Comparison of ENCODE assay signal across 21 cellular contexts in the genomic region with DNA sequence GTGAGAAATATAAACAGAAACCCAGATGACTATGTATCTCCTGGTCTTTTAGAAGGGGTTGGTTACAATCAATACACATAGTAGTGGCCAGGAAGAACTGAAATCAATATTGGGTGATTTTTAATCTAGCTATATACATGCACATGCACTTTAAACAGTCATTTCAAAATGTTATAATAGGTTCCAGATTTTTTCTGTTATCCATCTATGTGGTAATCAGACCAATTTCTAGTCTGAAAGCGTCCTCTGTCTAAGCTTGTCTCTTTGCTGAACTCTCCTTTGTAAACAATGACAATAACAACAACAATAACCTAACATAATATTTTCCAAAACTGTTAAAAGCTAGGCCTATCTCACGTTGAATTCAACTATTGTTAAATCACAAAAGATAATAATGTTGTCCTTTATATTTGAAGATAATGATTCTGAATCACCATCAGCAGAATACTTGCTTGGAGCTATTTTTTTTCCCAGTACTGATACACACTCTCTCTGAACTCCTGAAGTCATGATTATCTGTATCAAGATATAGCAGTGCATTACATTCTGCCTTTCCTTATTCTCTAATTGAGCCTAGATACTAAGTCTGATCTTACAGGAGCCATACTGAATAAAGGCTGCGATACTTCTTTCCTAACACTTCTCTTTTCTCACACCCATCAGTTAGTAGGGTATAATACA.
A peak's percentile ranks its signal among the peaks of the same experiment; 100 is the strongest.
DNase-seq lines count a peak whose midpoint lies in the region; ATAC-seq and TF ChIP-seq lines count a peak whose summit lies in the region.
"Had no signal": no experiment of that assay in that cellular context is flagged by ENCODE, and none has a peak within 500 bp of the region (broad histone marks: within the 10 kb centered on the region; RNA-seq: fewer than 3 reads in every experiment).

No MANE protein-coding gene starts in this region.

- peak overlapping the region; percentile 26 for H3K27ac Mint-ChIP-seq in nephron progenitor cell
- no peak overlapping the region for H3K27ac Mint-ChIP-seq in CD4-positive, alpha-beta memory T cell
- H3K27ac Mint-ChIP-seq: CD14-positive monocyte; CD4-positive, alpha-beta T cell; GM23338; H9 had no signal

- ATAC-seq in SK-N-SH treated with all-trans-retinoic acid at 6 μM for 48 hours (no peak), left cardiac atrium (no peak), GM18907 (IDR thresholded peaks at IDR 0.05; ENCODE audit: unreplicated experiment) (no peak)
- ATAC-seq: GM23338, HCT116 had no signal

- H3K9me3 ChIP-seq in CD4-positive, alpha-beta memory T cell (ENCODE audit: control insufficient read depth in 1 of 2, low read length in 2 of 2), result no peaks in the 10 kb centered on the region
- H3K9me3 ChIP-seq: BE2C; BLaER1 treated with 17β-estradiol and CSF1 and Interleukin-3, amounts not matched to agents 10 nM and 100 nM; Caco-2 had no signal

- no peaks in the 10 kb centered on the region for H3K9me3 Mint-ChIP-seq in nephron progenitor cell
- peaks cover 0 to 7% (median 1%) of the 10 kb centered on the region in 8 donors for H3K9me3 Mint-ChIP-seq in CD4-positive, alpha-beta memory T cell
- H3K9me3 Mint-ChIP-seq: GM23338, H9 had no signal

- H3K4me1 Mint-ChIP-seq in nephron progenitor cell, result no peaks in the 10 kb centered on the region
- no peaks in the 10 kb centered on the region for H3K4me1 Mint-ChIP-seq in CD4-positive, alpha-beta memory T cell
- H3K4me1 Mint-ChIP-seq: GM23338, H9 had no signal

- H3K27ac ChIP-seq in CD4-positive, alpha-beta memory T cell (ENCODE audit: low read depth, low read length), result no peak overlapping the region
- H3K27ac ChIP-seq: 22Rv1; BLaER1 treated with 17β-estradiol and CSF1 and Interleukin-3, amounts not matched to agents 10 nM and 100 nM had no signal

- DNase-seq in COLO829 (ENCODE audit: low spot score) (peak; percentile 1), fibroblast of gingiva (ENCODE audit: low read depth) (peak; percentile 20), nephron progenitor cell (no peak), left cardiac atrium (no peak), NCI-H1417 treated with DMSO at 0.1 percent for 48 hours (lab: John Stamatoyannopoulos, UW) (no peak)
- DNase-seq in CD4-positive, alpha-beta memory T cell, result no peak
- DNase-seq: ACHN; AML-193; BE2C; Caco-2; CD4-positive, alpha-beta T cell; DMS153; DND-41; H9 had no signal

- H3K27me3 Mint-ChIP-seq in nephron progenitor cell (ENCODE audit: low read depth, poor library complexity), result no peaks in the 10 kb centered on the region
- no peaks in the 10 kb centered on the region for H3K27me3 Mint-ChIP-seq in CD4-positive, alpha-beta memory T cell
- H3K27me3 Mint-ChIP-seq: CD4-positive, alpha-beta T cell had no signal

- POLR2A ChIA-PET in CD4-positive, alpha-beta memory T cell (lab: Charles Lee; ENCODE audit: partially characterized antibody), result no interaction called here

- TF ChIP-seq CTCF in nephron progenitor cell (IDR thresholded peaks at IDR 0.05), result no peak

- H3K36me3 ChIP-seq in CD4-positive, alpha-beta memory T cell (ENCODE audit: insufficient read depth, low read length), result no peaks in the 10 kb centered on the region
- H3K36me3 ChIP-seq: BE2C; BLaER1 treated with 17β-estradiol and CSF1 and Interleukin-3, amounts not matched to agents 10 nM and 100 nM had no signal

- no peaks in the 10 kb centered on the region for H3K4me1 ChIP-seq in CD4-positive, alpha-beta memory T cell (ENCODE audit: insufficient read depth, low read length)
- H3K4me1 ChIP-seq: BE2C; BLaER1 treated with 17β-estradiol and CSF1 and Interleukin-3, amounts not matched to agents 10 nM and 100 nM; Caco-2 had no signal

- intact Hi-C loops in CD4-positive, alpha-beta memory T cell (cut with micrococcal nuclease), result no loop called here
- intact Hi-C loops in left cardiac atrium (cut with DNase I), result no loop called here

- no peak overlapping the region for H3K4me3 ChIP-seq in CD4-positive, alpha-beta memory T cell (ENCODE audit: low read length in 2 of 2)
- H3K4me3 ChIP-seq: BLaER1 treated with 17β-estradiol and CSF1 and Interleukin-3, amounts not matched to agents 10 nM and 100 nM; GM23338 had no signal

- no peaks in the 10 kb centered on the region for H3K36me3 Mint-ChIP-seq in nephron progenitor cell (ENCODE audit: low read depth)
- H3K36me3 Mint-ChIP-seq in CD4-positive, alpha-beta memory T cell, result no peaks in the 10 kb centered on the region
- H3K36me3 Mint-ChIP-seq: CD14-positive monocyte had no signal

- no peak overlapping the region for H3K4me3 Mint-ChIP-seq in nephron progenitor cell
- H3K4me3 Mint-ChIP-seq in CD4-positive, alpha-beta memory T cell, result no peak overlapping the region
- H3K4me3 Mint-ChIP-seq: CD14-positive monocyte; CD4-positive, alpha-beta T cell; GM23338; H9 had no signal

- CTCF ChIA-PET in CD4-positive, alpha-beta memory T cell (lab: Charles Lee; ENCODE audit: partially characterized antibody), result no interaction called here

- H3K27me3 ChIP-seq in CD4-positive, alpha-beta memory T cell (ENCODE audit: insufficient read depth, low read length), result no peaks in the 10 kb centered on the region
- H3K27me3 ChIP-seq: BE2C; BLaER1 treated with 17β-estradiol and CSF1 and Interleukin-3, amounts not matched to agents 10 nM and 100 nM had no signal

TF ChIP-seq in SK-N-SH treated with all-trans-retinoic acid at 6 μM for 48 hours, 23 proteins besides CTCF, POLR2A, EP300 and RAD21:
- no peak for TF ChIP-seq ZNF565 (CRISPR knock-in tag; conservative IDR thresholded peaks at IDR 0.05; ENCODE audit: low read depth)
- TF ChIP-seq TCF4 (CRISPR knock-in tag; IDR thresholded peaks at IDR 0.05; ENCODE audit: borderline replicate concordance), result peak; percentile 74

Comparison
In these comparisons a context has a peak if more than half of its experiments do, and no peak if none do; other contexts are left out.
1. DNase-seq: peak in COLO829 (single experiment) and fibroblast of gingiva (single experiment); none in nephron progenitor cell (single experiment), CD4-positive, alpha-beta memory T cell (0 of 5), left cardiac atrium (single experiment) and NCI-H1417 treated with DMSO at 0.1 percent for 48 hours (single experiment).